ENCODE assay signal across 8 cellular contexts in the genomic region with DNA sequence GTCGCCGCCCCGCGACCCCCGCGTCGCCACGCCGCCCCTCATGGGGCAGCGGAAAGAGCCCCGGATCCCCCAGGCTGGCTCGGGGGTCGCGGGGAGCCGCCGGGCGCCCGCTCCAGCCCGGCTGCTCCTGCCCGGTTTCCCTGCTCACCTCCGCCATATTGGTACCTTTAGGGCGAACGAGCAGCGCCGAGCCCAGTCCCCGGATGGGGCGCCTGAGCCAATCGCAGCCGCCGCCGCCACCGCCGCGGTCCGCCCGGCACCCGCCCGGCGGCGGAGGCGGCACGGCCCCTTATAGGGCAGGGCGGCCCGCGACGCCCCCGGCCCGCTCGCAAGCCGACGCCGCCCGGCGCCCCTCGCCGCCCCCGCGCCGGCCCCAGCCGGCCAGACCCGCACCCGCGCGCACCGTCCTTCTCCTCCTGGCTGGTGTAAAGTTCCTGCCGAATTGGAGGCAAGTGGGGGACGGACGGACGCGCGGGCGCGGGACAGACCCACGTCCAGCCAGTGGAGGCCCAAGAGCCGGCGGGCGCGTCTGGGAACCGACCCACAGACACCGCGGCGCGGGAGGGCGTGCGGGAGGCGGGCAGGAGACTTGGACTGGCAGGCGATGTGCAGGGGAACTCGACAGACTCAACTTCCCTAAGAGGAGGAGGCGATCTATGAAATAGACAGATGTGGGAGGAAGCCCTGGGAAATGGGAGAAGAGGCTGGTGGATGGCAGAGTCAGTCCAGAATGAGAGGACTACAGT. TPM values are rescaled to one million over a fixed set of nuclear protein-coding genes. Genes with fewer than 3 reads are reported as not detected.
DNase-seq lines count a peak whose midpoint lies in the region; ATAC-seq and TF ChIP-seq lines count a peak whose summit lies in the region.

A gene with protein sequence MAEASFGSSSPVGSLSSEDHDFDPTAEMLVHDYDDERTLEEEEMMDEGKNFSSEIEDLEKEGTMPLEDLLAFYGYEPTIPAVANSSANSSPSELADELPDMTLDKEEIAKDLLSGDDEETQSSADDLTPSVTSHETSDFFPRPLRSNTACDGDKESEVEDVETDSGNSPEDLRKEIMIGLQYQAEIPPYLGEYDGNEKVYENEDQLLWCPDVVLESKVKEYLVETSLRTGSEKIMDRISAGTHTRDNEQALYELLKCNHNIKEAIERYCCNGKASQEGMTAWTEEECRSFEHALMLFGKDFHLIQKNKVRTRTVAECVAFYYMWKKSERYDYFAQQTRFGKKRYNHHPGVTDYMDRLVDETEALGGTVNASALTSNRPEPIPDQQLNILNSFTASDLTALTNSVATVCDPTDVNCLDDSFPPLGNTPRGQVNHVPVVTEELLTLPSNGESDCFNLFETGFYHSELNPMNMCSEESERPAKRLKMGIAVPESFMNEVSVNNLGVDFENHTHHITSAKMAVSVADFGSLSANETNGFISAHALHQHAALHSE (minus strand): TSS at position 178 of the 746 bp plus-strand sequence. CDS start 21 bp downstream, at position 157.

- no peak for TF ChIP-seq EP300 in Ishikawa (IDR thresholded peaks at IDR 0.05; ENCODE audit: borderline replicate concordance)

- peak within 1 kb of the TSS; percentile 69 for H3K27ac ChIP-seq in temporal lobe (ENCODE audit: low read depth, low read length)

- DNase-seq in Daoy (ENCODE audit: low read depth), result peak; percentile 90
- peak; percentile 78 for DNase-seq in SK-MEL-5 (ENCODE audit: low read depth, low spot score)
- DNase-seq in activated naive CD4-positive, alpha-beta T cell (lab: John Stamatoyannopoulos, UW), result peak; percentile 41 to 73 (median 54)
- DNase-seq in globus pallidus (ENCODE audit: low spot score), result peak; percentile 65
- DNase-seq in omental fat pad (ENCODE audit: low spot score), result peak; percentile 27

- TF ChIP-seq RAD21 in Ishikawa (IDR thresholded peaks at IDR 0.05; ENCODE audit: low read depth), result no peak

- no peak for TF ChIP-seq CTCF in omental fat pad (IDR thresholded peaks at IDR 0.05)

- peak; percentile 91 for ATAC-seq in GM21576 (IDR thresholded peaks at IDR 0.05; ENCODE audit: unreplicated experiment)
- ATAC-seq in omental fat pad (ENCODE audit: low FRiP score), result peak; percentile 98

- in situ Hi-C loops in SK-MEL-5 (cut with HindIII; ENCODE audit: low pct_unique_long_range_greater_than_20kb, low sequenced_read_pairs), result no loop called here

TF ChIP-seq in Ishikawa, 13 proteins besides CTCF, POLR2A, EP300 and RAD21:
- TF ChIP-seq TCF12 (IDR thresholded peaks at IDR 0.05; ENCODE audit: low read depth), result no peak
- TF ChIP-seq YY1 (IDR thresholded peaks at IDR 0.05; ENCODE audit: low read depth), result peak; percentile 92
- TF ChIP-seq, protein P1, sequence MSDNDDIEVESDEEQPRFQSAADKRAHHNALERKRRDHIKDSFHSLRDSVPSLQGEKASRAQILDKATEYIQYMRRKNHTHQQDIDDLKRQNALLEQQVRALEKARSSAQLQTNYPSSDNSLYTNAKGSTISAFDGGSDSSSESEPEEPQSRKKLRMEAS (IDR thresholded peaks at IDR 0.05), result peak; percentile 53
- 0 out of 2 replicates have a peak, but pooled peaks have one; percentile 7 for TF ChIP-seq EGR1 (IDR thresholded peaks at IDR 0.05)
- TF ChIP-seq CEBPB (IDR thresholded peaks at IDR 0.05), result no peak
- TF ChIP-seq TEAD4 (IDR thresholded peaks at IDR 0.05), result no peak
- peak; percentile 63 for TF ChIP-seq TAF1 (IDR thresholded peaks at IDR 0.05; ENCODE audit: low read depth)
TF ChIP-seq in Ishikawa: peak in this region for 4.

RNA-seq across cellular contexts. Expression of the gene that starts here (rescaled TPM):
- total RNA-seq in Daoy (2014; rRNA removed; shearing (Covaris generic)), result 21.0 and 31.7 TPM in 2 replicates
- total RNA-seq in SK-MEL-5 (2014; rRNA removed; shearing (Covaris generic)), result 33.7 and 36.3 TPM in 2 replicates
- 18.5 and 34.0 TPM in 2 replicates for polyA plus RNA-seq in SK-MEL-5 (2015; cell fraction: cytosol; rRNA removed)
- polyA plus RNA-seq in SK-MEL-5 (2015; cell fraction: nucleus; rRNA removed), result 63.4 and 69.8 TPM in 2 replicates
- total RNA-seq in omental fat pad (10 to 100 TPM; 15.4 to 57.8 (median 30.6) TPM), temporal lobe (30.0 TPM)

Comparison
In these comparisons a context has a peak if more than half of its experiments do, and no peak if none do; other contexts are left out.
1. Peak in every context shown above with its lines: DNase-seq, ATAC-seq and H3K27ac ChIP-seq.
2. DNase-seq: peak in every context shown above with its lines; median percentile 90 in Daoy; 78 in SK-MEL-5; 65 in globus pallidus; 54 in activated naive CD4-positive, alpha-beta T cell; 27 in omental fat pad.